In the genomic region with DNA sequence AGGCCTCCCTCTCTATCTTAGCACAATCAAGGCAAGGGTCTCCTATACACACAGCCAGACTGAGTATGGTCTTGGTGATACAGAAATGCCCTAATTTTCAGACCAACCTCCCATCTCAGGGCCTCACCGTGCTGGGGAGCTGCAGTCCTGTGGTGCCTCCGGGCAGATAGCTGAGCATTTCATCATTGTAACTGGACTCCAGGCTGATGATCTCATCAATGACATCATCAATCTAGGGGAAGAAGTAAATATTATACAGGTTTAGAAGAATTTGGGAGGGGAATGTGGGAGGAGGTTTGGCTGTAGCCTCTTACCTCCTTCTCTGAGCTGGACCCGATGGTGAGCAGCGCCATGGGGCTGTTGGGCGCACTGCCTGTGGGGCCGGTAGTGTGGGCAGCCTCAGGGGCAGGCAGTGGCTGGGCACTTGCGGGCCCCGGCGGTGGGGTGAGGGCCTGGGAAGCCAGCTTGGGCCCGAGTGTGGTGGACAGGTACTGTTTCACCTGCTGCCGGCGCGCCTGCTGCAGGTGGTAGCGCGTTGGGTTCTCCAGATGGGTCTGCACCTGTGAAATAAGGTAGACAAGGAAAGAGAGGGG, we compare ENCODE assay signal across 1 cellular context.
A peak's percentile ranks its signal among the peaks of the same experiment; 100 is the strongest.
TF ChIP-seq lines count a peak whose summit lies in the region.

No MANE protein-coding gene starts in this region.

TF ChIP-seq in IMR-90, 13 proteins besides CTCF, POLR2A, EP300 and RAD21:
- 0 out of 2 replicates have a peak, but pooled peaks have one; percentile 7 for TF ChIP-seq FOS (IDR thresholded peaks at IDR 0.05; ENCODE audit: low read depth, low read length)
- no peak for TF ChIP-seq MXI1 (IDR thresholded peaks at IDR 0.05; ENCODE audit: borderline replicate concordance, low read depth, low read length)
- TF ChIP-seq BHLHE40 (IDR thresholded peaks at IDR 0.05; ENCODE audit: low read depth, low read length), result no peak
- TF ChIP-seq SMC3 (IDR thresholded peaks at IDR 0.05; ENCODE audit: low read depth, low read length), result no peak
- peak; percentile 64 for TF ChIP-seq CEBPB (IDR thresholded peaks at IDR 0.05; ENCODE audit: low read depth, low read length)
